ENCODE assay signal across 19 cellular contexts in the genomic region with DNA sequence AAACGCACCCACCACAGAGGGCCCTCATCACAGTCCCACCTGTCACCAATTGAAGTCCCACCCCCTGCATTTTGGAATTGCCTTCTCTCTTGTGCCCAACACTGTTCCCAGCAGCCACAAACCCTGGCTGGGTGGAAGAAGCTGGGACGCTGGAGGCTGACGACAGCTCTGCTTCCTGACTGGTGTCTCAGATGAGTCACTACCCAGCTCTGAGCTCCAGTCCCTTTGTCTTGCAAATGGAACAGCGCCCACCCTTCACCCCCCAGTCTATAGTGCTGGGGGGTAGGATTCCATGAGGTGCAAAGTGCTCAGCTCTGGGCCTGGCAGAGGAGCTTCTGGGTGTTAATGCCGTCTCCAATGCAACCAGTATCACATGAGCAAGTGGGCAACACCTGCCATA.
DNase-seq lines count a peak whose midpoint lies in the region; ATAC-seq, FAIRE-seq and TF ChIP-seq lines count a peak whose summit lies in the region.
"Had no signal": no experiment of that assay in that cellular context is flagged by ENCODE, and none has a peak within 500 bp of the region (broad histone marks: within the 10 kb centered on the region; RNA-seq: fewer than 3 reads in every experiment).

No MANE protein-coding gene starts in this region.

- H3K27ac ChIP-seq in HEK293 (ENCODE audit: extremely low read depth, low read depth, low read length) = no peak overlapping the region
- no peak overlapping the region for H3K27ac ChIP-seq in iPS-20b (ENCODE audit: low read length)
- H3K27ac ChIP-seq: BLaER1 treated with 17β-estradiol and CSF1 and Interleukin-3, amounts not matched to agents 10 nM and 100 nM; heart left ventricle; neural progenitor cell; thoracic aorta had no signal

- H3K4me1 ChIP-seq in HEK293 (ENCODE audit: control insufficient read depth, insufficient read depth, low read length) (no peaks in the 10 kb centered on the region), iPS-20b (ENCODE audit: insufficient read depth, low read length) (peaks cover 16% of the 10 kb centered on the region)
- H3K4me1 ChIP-seq: BLaER1 treated with 17β-estradiol and CSF1 and Interleukin-3, amounts not matched to agents 10 nM and 100 nM; heart left ventricle had no signal

- H3K36me3 ChIP-seq in HEK293 (ENCODE audit: control insufficient read depth in 2 of 2, insufficient read depth in 1 of 2, low read length in 2 of 2) (no peaks in the 10 kb centered on the region), iPS-20b (ENCODE audit: insufficient read depth, low read depth, low read length) (no peaks in the 10 kb centered on the region)
- H3K36me3 ChIP-seq: BLaER1 treated with 17β-estradiol and CSF1 and Interleukin-3, amounts not matched to agents 10 nM and 100 nM; heart left ventricle; neural progenitor cell; thoracic aorta had no signal

- CTCF ChIA-PET in HEK293 (lab: Yijun Ruan, JAX) = interaction anchor here (0.5 to 2.0 kb wide), 6 partner anchors 8 to 1062 kb away, joined by 3 to 15 read pairs (median 4); no protein-coding TSS in a partner anchor

- no peak for TF ChIP-seq CTCF in HEK293 (tag by site-specific recombination; IDR thresholded peaks at IDR 0.05)

- no peak overlapping the region for H3K4me3 ChIP-seq in HEK293 (ENCODE audit: low read depth, low read length)
- no peak overlapping the region for H3K4me3 ChIP-seq in iPS-20b (ENCODE audit: low read length)
- H3K4me3 ChIP-seq: BLaER1 treated with 17β-estradiol and CSF1 and Interleukin-3, amounts not matched to agents 10 nM and 100 nM; heart left ventricle; neural progenitor cell; thoracic aorta had no signal

- DNase-seq in astrocyte of the hippocampus (ENCODE audit: low read depth, low spot score) (peak; percentile 62), urothelium cell line (ENCODE audit: low spot score) (peak; percentile 43), G401 (ENCODE audit: low spot score) (no peak)
- DNase-seq: activated CD8-positive, alpha-beta memory T cell treated with anti-CD3 and anti-CD28 coated beads for 24 hours; activated T-cell treated with anti-CD3 and anti-CD28 coated beads, Interleukin-2, amount 50 U/mL, for 72 hours; DMS 273 treated with DMSO at 0.1 percent for 48 hours; effector CD4-positive, alpha-beta T cell; GOT3; heart left ventricle; KG1 had no signal

- no peak for FAIRE-seq in urothelium cell line (lab: Jason Lieb, UNC)

- H3K9ac ChIP-seq in iPS-20b (ENCODE audit: low read depth, low read length) = peak overlapping the region; percentile 9; the same call in 1 of the 2 replicates
- H3K9ac ChIP-seq: BLaER1 treated with 17β-estradiol and CSF1 and Interleukin-3, amounts not matched to agents 10 nM and 100 nM; neural progenitor cell had no signal

- H3K9me3 ChIP-seq in HEK293 (ENCODE audit: control insufficient read depth, insufficient read depth, low read depth, low read length) (no peaks in the 10 kb centered on the region), iPS-20b (ENCODE audit: insufficient read depth, low read depth, low read length) (no peaks in the 10 kb centered on the region)
- H3K9me3 ChIP-seq: BLaER1 treated with 17β-estradiol and CSF1 and Interleukin-3, amounts not matched to agents 10 nM and 100 nM; heart left ventricle; thoracic aorta had no signal

- ATAC-seq in HG02852 (IDR thresholded peaks at IDR 0.05; ENCODE audit: unreplicated experiment) (no peak), HG03045 (IDR thresholded peaks at IDR 0.05; ENCODE audit: unreplicated experiment) (no peak)
- ATAC-seq: activated CD4-positive, CD25-positive, alpha-beta regulatory T cell treated with anti-CD3 and anti-CD28 coated beads, Interleukin-2, amount 50 U/mL, for 24 hours; activated naive CD4-positive, alpha-beta T cell treated with anti-CD3 and anti-CD28 coated beads, Interleukin-2, amount 50 U/mL, for 72 hours; activated T-cell treated with anti-CD3 and anti-CD28 coated beads, Interleukin-2, amount 50 U/mL, for 72 hours; heart left ventricle had no signal

- no peaks in the 10 kb centered on the region for H3K27me3 ChIP-seq in iPS-20b (ENCODE audit: insufficient read depth, low read length)
- H3K27me3 ChIP-seq: BLaER1 treated with 17β-estradiol and CSF1 and Interleukin-3, amounts not matched to agents 10 nM and 100 nM; neural progenitor cell had no signal

- in situ Hi-C loops in G401 (cut with HindIII; ENCODE audit: low sequenced_read_pairs) = no loop called here

- POLR2A ChIA-PET in HEK293 (lab: Yijun Ruan, JAX) = no interaction called here

TF ChIP-seq in HEK293, 187 proteins besides CTCF, POLR2A, EP300 and RAD21:
- TF ChIP-seq ZNF747 (tag by site-specific recombination; IDR thresholded peaks at IDR 0.05) (no peak), PRDM10 (tag by site-specific recombination; IDR thresholded peaks at IDR 0.05) (0 out of 2 replicates have a peak, but pooled peaks have one; percentile 13), ZFP69B (tag by site-specific recombination; IDR thresholded peaks at IDR 0.05) (no peak)
